17 cellular contexts compared by ENCODE assay signal in the genomic region with DNA sequence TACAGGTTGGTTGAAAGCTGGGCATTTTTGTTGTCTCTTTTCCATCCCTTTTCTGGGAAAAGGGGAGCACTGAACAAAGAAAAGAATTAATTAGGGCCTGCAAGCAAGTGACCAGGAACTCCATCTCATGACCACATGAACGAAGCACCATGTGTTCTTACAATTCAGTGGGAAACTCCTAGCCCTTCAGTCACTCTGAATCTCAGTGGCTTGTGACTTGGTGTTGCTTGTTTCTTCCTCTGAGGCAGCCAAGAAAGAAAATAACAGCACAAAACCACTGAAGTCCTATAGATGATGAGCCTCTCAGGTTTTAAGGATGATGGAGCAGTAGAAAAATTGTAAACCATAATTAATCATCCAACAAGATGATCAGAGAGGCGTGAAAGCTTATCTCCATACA.
DNase-seq lines count a peak whose midpoint lies in the region; ATAC-seq and TF ChIP-seq lines count a peak whose summit lies in the region.
"Had no signal": no experiment of that assay in that cellular context is flagged by ENCODE, and none has a peak within 500 bp of the region (broad histone marks: within the 10 kb centered on the region; RNA-seq: fewer than 3 reads in every experiment).

No MANE protein-coding gene starts in this region.

- no peaks in the 10 kb centered on the region for H3K27me3 ChIP-seq in mammary epithelial cell (ENCODE audit: insufficient read depth, low read length)
- peaks cover 0 to 3% of the 10 kb centered on the region in 2 donors for H3K27me3 ChIP-seq in breast epithelium
- H3K27me3 ChIP-seq: right lobe of liver had no signal

- no peak for TF ChIP-seq CTCF in mammary epithelial cell (conservative IDR thresholded peaks at IDR 0.05 in 1 of 2, IDR thresholded peaks at IDR 0.05 in 1 of 2; ENCODE audit: extremely low read depth in 1 of 2, insufficient read depth in 1 of 2, low read depth in 1 of 2, low read length in 2 of 2)
- TF ChIP-seq CTCF in breast epithelium (IDR thresholded peaks at IDR 0.05) = no peak
- TF ChIP-seq CTCF in glutamatergic neuron (IDR thresholded peaks at IDR 0.05; ENCODE audit: partially characterized antibody, unreplicated experiment) = no peak

- dilution Hi-C loops in mammary epithelial cell (cut with HindIII; ENCODE audit: low sequenced_read_pairs) = loop anchor here (25.0 kb wide), 1 partner anchor 596 kb away; no protein-coding TSS in a partner anchor

- no peaks in the 10 kb centered on the region for H3K79me2 ChIP-seq in mammary epithelial cell (ENCODE audit: insufficient read depth, low read length)

- peaks cover 10% of the 10 kb centered on the region for H3K9me3 Mint-ChIP-seq in activated CD4-positive, alpha-beta memory T cell treated with anti-CD3 and anti-CD28 coated beads for 36 hours
- peaks cover 5 to 11% of the 10 kb centered on the region in 2 donors for H3K9me3 Mint-ChIP-seq in stimulated activated naive B cell treated with anti-CD40 and anti-IgM and Interleukin-4, amounts not matched to agents 10 μg/mL and 1 μg/mL and 100 μg/mL, for 72 hours
- H3K9me3 Mint-ChIP-seq in glutamatergic neuron (ENCODE audit: unreplicated experiment) = no peaks in the 10 kb centered on the region

- CTCF ChIA-PET in mammary epithelial cell (lab: Charles Lee; ENCODE audit: low non-redundant PET) = no interaction called here
- CTCF ChIA-PET in activated CD4-positive, alpha-beta memory T cell treated with anti-CD3 and anti-CD28 coated beads for 36 hours (lab: Charles Lee) = interaction anchor here (0.7 kb wide), 1 partner anchor 27 kb away, joined by 3 read pairs; no protein-coding TSS in a partner anchor

- H3K4me3 ChIP-seq in mammary epithelial cell (replicated peaks in 1 of 3; ENCODE audit: insufficient read depth in 1 of 3, low read depth in 2 of 3, low read length in 3 of 3) (no peak overlapping the region), breast epithelium (no peak overlapping the region)
- H3K4me3 ChIP-seq: heart right ventricle, right lobe of liver had no signal

- no peak overlapping the region for H2AFZ ChIP-seq in mammary epithelial cell (ENCODE audit: low read depth, low read length)

- no peak overlapping the region for H3K4me3 Mint-ChIP-seq in activated CD4-positive, alpha-beta memory T cell treated with anti-CD3 and anti-CD28 coated beads for 36 hours
- peak overlapping the region; percentile 1 to 10 for H3K4me3 Mint-ChIP-seq in stimulated activated naive B cell treated with anti-CD40 and anti-IgM and Interleukin-4, amounts not matched to agents 10 μg/mL and 1 μg/mL and 100 μg/mL, for 72 hours
- H3K4me3 Mint-ChIP-seq in glutamatergic neuron (ENCODE audit: unreplicated experiment) = no peak overlapping the region

- H3K9me3 ChIP-seq in mammary epithelial cell (replicated peaks; ENCODE audit: insufficient read depth, low read length) = no peaks in the 10 kb centered on the region
- H3K9me3 ChIP-seq in breast epithelium = no peaks in the 10 kb centered on the region
- H3K9me3 ChIP-seq: heart right ventricle, right lobe of liver had no signal

- H3K4me1 Mint-ChIP-seq in activated CD4-positive, alpha-beta memory T cell treated with anti-CD3 and anti-CD28 coated beads for 36 hours (ENCODE audit: low read depth) = peaks cover 25% of the 10 kb centered on the region
- H3K4me1 Mint-ChIP-seq in stimulated activated naive B cell treated with anti-CD40 and anti-IgM and Interleukin-4, amounts not matched to agents 10 μg/mL and 1 μg/mL and 100 μg/mL, for 72 hours = peaks cover 33 to 55% of the 10 kb centered on the region in 2 donors
- no peaks in the 10 kb centered on the region for H3K4me1 Mint-ChIP-seq in glutamatergic neuron (ENCODE audit: low read depth, unreplicated experiment)

- H3K36me3 ChIP-seq in mammary epithelial cell (ENCODE audit: insufficient read depth, low read length) (no peaks in the 10 kb centered on the region), breast epithelium (no peaks in the 10 kb centered on the region)
- H3K36me3 ChIP-seq: heart right ventricle, right lobe of liver had no signal

- H3K27ac Mint-ChIP-seq in activated CD4-positive, alpha-beta memory T cell treated with anti-CD3 and anti-CD28 coated beads for 36 hours = peak overlapping the region; percentile 79
- H3K27ac Mint-ChIP-seq in stimulated activated naive B cell treated with anti-CD40 and anti-IgM and Interleukin-4, amounts not matched to agents 10 μg/mL and 1 μg/mL and 100 μg/mL, for 72 hours = peak overlapping the region; percentile 96
- H3K27ac Mint-ChIP-seq in glutamatergic neuron (ENCODE audit: unreplicated experiment) = no peak overlapping the region
- H3K27ac Mint-ChIP-seq: CD4-positive, alpha-beta memory T cell had no signal

- DNase-seq in mammary epithelial cell = peak; percentile 2
- no peak for DNase-seq in breast epithelium (ENCODE audit: low spot score in 2 of 2)
- DNase-seq in activated CD4-positive, alpha-beta memory T cell treated with anti-CD3 and anti-CD28 coated beads for 36 hours = no peak
- DNase-seq in stimulated activated naive B cell treated with anti-CD40 and anti-IgM and Interleukin-4, amounts not matched to agents 10 μg/mL and 1 μg/mL and 100 μg/mL, for 72 hours = no peak
- DNase-seq in glutamatergic neuron = no peak
- no peak for DNase-seq in mesenteric fat pad (ENCODE audit: low spot score)
- no peak for DNase-seq in NCI-H446 treated with DMSO at 0.1 percent for 48 hours (lab: John Stamatoyannopoulos, UW)
- DNase-seq: aorta; CD4-positive, alpha-beta memory T cell; DMS79 treated with DMSO at 0.1 percent for 48 hours; heart right ventricle; NCI-H146; right lobe of liver had no signal

- no TSS peak for BruUV-seq in mammary epithelial cell (replicated peaks; lab: Mats Ljungman, UMichigan)

- WGBS in mammary epithelial cell (ENCODE audit: low coverage, missing lambda C conversion rate) = 48% methylated on average over 2 of the region's 2 CpGs

- H3K4me1 ChIP-seq in mammary epithelial cell (ENCODE audit: insufficient read depth, low read length) = no peaks in the 10 kb centered on the region
- H3K4me1 ChIP-seq in breast epithelium = no peaks in the 10 kb centered on the region
- H3K4me1 ChIP-seq: heart right ventricle, right lobe of liver had no signal

- in situ Hi-C loops in mammary epithelial cell (cut with MboI; ENCODE audit: low sequenced_read_pairs in 2 of 2) = no loop called here

- H3K27ac ChIP-seq in mammary epithelial cell (ENCODE audit: insufficient read depth, low read depth, low read length) = no peak overlapping the region
- H3K27ac ChIP-seq in breast epithelium = no peak overlapping the region
- H3K27ac ChIP-seq: heart right ventricle, right lobe of liver, RWPE1, VCaP had no signal

- TF ChIP-seq POLR2A in breast epithelium (IDR thresholded peaks at IDR 0.05) = no peak

- no peaks in the 10 kb centered on the region for H3K27me3 Mint-ChIP-seq in activated CD4-positive, alpha-beta memory T cell treated with anti-CD3 and anti-CD28 coated beads for 36 hours
- H3K27me3 Mint-ChIP-seq in stimulated activated naive B cell treated with anti-CD40 and anti-IgM and Interleukin-4, amounts not matched to agents 10 μg/mL and 1 μg/mL and 100 μg/mL, for 72 hours = no peaks in the 10 kb centered on the region
- no peaks in the 10 kb centered on the region for H3K27me3 Mint-ChIP-seq in glutamatergic neuron (ENCODE audit: unreplicated experiment)

- POLR2A ChIA-PET in activated CD4-positive, alpha-beta memory T cell treated with anti-CD3 and anti-CD28 coated beads for 36 hours (lab: Charles Lee) = interaction anchor here (1.0 to 1.4 kb wide), 2 partner anchors 18 to 31 kb away, joined by 3 to 4 read pairs; no protein-coding TSS in a partner anchor

- peaks cover 8% of the 10 kb centered on the region for H3K36me3 Mint-ChIP-seq in activated CD4-positive, alpha-beta memory T cell treated with anti-CD3 and anti-CD28 coated beads for 36 hours
- H3K36me3 Mint-ChIP-seq in stimulated activated naive B cell treated with anti-CD40 and anti-IgM and Interleukin-4, amounts not matched to agents 10 μg/mL and 1 μg/mL and 100 μg/mL, for 72 hours = peaks cover 11 to 25% of the 10 kb centered on the region in 2 donors
- no peaks in the 10 kb centered on the region for H3K36me3 Mint-ChIP-seq in glutamatergic neuron (ENCODE audit: unreplicated experiment)

- H3K4me2 ChIP-seq in mammary epithelial cell (ENCODE audit: insufficient read depth, low read depth, low read length) = no peak overlapping the region

- no peaks in the 10 kb centered on the region for H4K20me1 ChIP-seq in mammary epithelial cell (ENCODE audit: insufficient read depth, low read length)

- intact Hi-C loops in mammary epithelial cell (cut with micrococcal nuclease) = no loop called here
- intact Hi-C loops in breast epithelium (cut with DNase I; ENCODE audit: low total_unique reads) = no loop called here
- intact Hi-C loops in activated CD4-positive, alpha-beta memory T cell treated with anti-CD3 and anti-CD28 coated beads for 36 hours (cut with micrococcal nuclease) = loop anchor here (1.0 to 5.0 kb wide), 7 partner anchors 8 to 209 kb away; no protein-coding TSS in a partner anchor

- ATAC-seq in GM21825 (IDR thresholded peaks at IDR 0.05; ENCODE audit: unreplicated experiment) = peak; percentile 36
- ATAC-seq in stimulated activated naive B cell treated with anti-CD40 and anti-IgM and Interleukin-4, amounts not matched to agents 10 μg/mL and 1 μg/mL and 100 μg/mL, for 72 hours (replicated peaks) = peak; percentile 50 to 71
- ATAC-seq: heart right ventricle, HepG2, right lobe of liver had no signal

- H3K9ac ChIP-seq in mammary epithelial cell (ENCODE audit: insufficient read depth, low read length) = no peak overlapping the region

Comparison
In these comparisons a context has a peak if more than half of its experiments do, and no peak if none do; other contexts are left out.
1. H3K4me3 Mint-ChIP-seq: peak in stimulated activated naive B cell treated with anti-CD40 and anti-IgM and Interleukin-4, amounts not matched to agents 10 μg/mL and 1 μg/mL and 100 μg/mL, for 72 hours (2 of 2); none in activated CD4-positive, alpha-beta memory T cell treated with anti-CD3 and anti-CD28 coated beads for 36 hours (single experiment) and glutamatergic neuron (single experiment).